In the genomic region with DNA sequence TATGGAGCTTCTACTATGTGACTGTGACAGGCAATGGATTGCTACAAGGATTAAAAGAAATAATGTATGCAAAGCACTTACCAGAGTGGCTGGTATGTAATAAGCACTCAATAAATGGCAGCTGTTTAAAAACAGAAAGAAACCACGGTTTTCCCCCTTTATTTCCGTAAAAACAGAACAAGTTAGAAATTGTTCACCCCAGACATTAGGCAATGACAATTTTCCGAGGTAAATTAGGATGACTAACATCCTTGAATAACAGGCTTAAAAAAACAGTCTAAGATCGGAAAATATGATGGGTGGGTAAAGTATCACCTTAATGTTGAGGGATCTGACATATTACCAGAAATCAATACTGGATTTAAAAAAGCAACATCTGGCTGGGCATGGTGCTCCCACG, we compare ENCODE assay signal across 29 cellular contexts. TPM values are rescaled to one million over a fixed set of nuclear protein-coding genes. Genes with fewer than 3 reads are reported as not detected.
A peak's percentile ranks its signal among the peaks of the same experiment; 100 is the strongest.
DNase-seq lines count a peak whose midpoint lies in the region; ATAC-seq, FAIRE-seq and TF ChIP-seq lines count a peak whose summit lies in the region.
"Had no signal": no experiment of that assay in that cellular context is flagged by ENCODE, and none has a peak within 500 bp of the region (broad histone marks: within the 10 kb centered on the region; RNA-seq: fewer than 3 reads in every experiment).

No MANE protein-coding gene starts in this region.

- dilution Hi-C loops in mammary epithelial cell (cut with HindIII; ENCODE audit: low sequenced_read_pairs), result no loop called here
- dilution Hi-C loops in keratinocyte (cut with MboI; ENCODE audit: extremely low pct_ligation_motif_present, low sequenced_read_pairs), result no loop called here

- FAIRE-seq in keratinocyte (lab: Jason Lieb, UNC), result no peak

- peaks cover 15% of the 10 kb centered on the region for H3K4me1 ChIP-seq in mammary epithelial cell (ENCODE audit: insufficient read depth, low read length)
- no peaks in the 10 kb centered on the region for H3K4me1 ChIP-seq in keratinocyte (ENCODE audit: control insufficient read depth, extremely low read depth, insufficient read depth, low read length)
- H3K4me1 ChIP-seq in esophagus muscularis mucosa, result no peaks in the 10 kb centered on the region
- H3K4me1 ChIP-seq: adrenal gland, body of pancreas, right atrium auricular region had no signal

- H3K4me2 ChIP-seq in mammary epithelial cell (ENCODE audit: insufficient read depth, low read depth, low read length), result peak overlapping the region; percentile 64
- peak overlapping the region; percentile 7 for H3K4me2 ChIP-seq in keratinocyte (ENCODE audit: control insufficient read depth, extremely low read depth, insufficient read depth, low read depth, low read length)
- H3K4me2 ChIP-seq: smooth muscle cell had no signal

- no peak overlapping the region for H3K9ac ChIP-seq in mammary epithelial cell (ENCODE audit: insufficient read depth, low read length)
- H3K9ac ChIP-seq in keratinocyte (ENCODE audit: control insufficient read depth, extremely low read depth, insufficient read depth, low read length), result no peak overlapping the region

- CTCF ChIA-PET in activated CD8-positive, alpha-beta T cell treated with anti-CD3 and anti-CD28 coated beads for 36 hours (lab: Charles Lee), result interaction anchor here (1.2 kb wide), 1 partner anchor 21 kb away, joined by 4 read pairs; no protein-coding TSS in a partner anchor
- CTCF ChIA-PET in activated CD8-positive, alpha-beta T cell treated with anti-CD3 and anti-CD28 coated beads, Interleukin-2, amount 10 ng/mL, durations not matched to agents 7 days and 5 days (lab: Charles Lee), result interaction anchor here (1.1 to 1.4 kb wide), 2 partner anchors 12 to 20 kb away, joined by 3 to 4 read pairs; no protein-coding TSS in a partner anchor
- CTCF ChIA-PET in mammary epithelial cell (lab: Charles Lee; ENCODE audit: low non-redundant PET), result no interaction called here

- no peak for DNase-seq in activated CD8-positive, alpha-beta T cell treated with anti-CD3 and anti-CD28 coated beads for 36 hours
- no peak for DNase-seq in activated CD8-positive, alpha-beta T cell treated with anti-CD3 and anti-CD28 coated beads, Interleukin-2, amount 10 ng/mL, durations not matched to agents 7 days and 5 days
- DNase-seq in LHCN-M2 (ENCODE audit: low read depth), result peak; percentile 40
- DNase-seq in mammary epithelial cell, result peak; percentile 73
- DNase-seq in keratinocyte (ENCODE audit: low read depth, low spot score), result no peak
- no peak for DNase-seq in esophagus muscularis mucosa (ENCODE audit: extremely low spot score)
- DNase-seq in glomerular visceral epithelial cell (ENCODE audit: extremely low spot score), result no peak
- DNase-seq: activated B cell treated with CpG ODN at 0.5 μM for 24 hours; activated CD4-positive, alpha-beta T cell treated with anti-CD3 and anti-CD28 coated beads, Interleukin-2, amount 50 U/mL, for 48 hours; adrenal gland; body of pancreas; CD4-positive, alpha-beta T cell; cerebellar nuclear complex; DMS79 treated with DMSO at 0.1 percent for 48 hours; GDM1; islet precursor cell; naive B cell; NCI-H1105; NCI-H1930; NCI-H2171 treated with DMSO at 0.1 percent for 48 hours; NCI-H510A treated with DMSO at 0.1 percent for 48 hours; posterior cingulate gyrus; stimulated activated naive CD4-positive, alpha-beta T cell; T-helper 1 cell had no signal

- POLR2A ChIA-PET in activated CD8-positive, alpha-beta T cell treated with anti-CD3 and anti-CD28 coated beads for 36 hours (lab: Charles Lee), result no interaction called here
- POLR2A ChIA-PET in activated CD8-positive, alpha-beta T cell treated with anti-CD3 and anti-CD28 coated beads, Interleukin-2, amount 10 ng/mL, durations not matched to agents 7 days and 5 days (lab: Charles Lee), result no interaction called here

- TF ChIP-seq POLR2A in esophagus muscularis mucosa (IDR thresholded peaks at IDR 0.05; ENCODE audit: low read depth), result no peak

- H3K4me3 Mint-ChIP-seq in activated CD8-positive, alpha-beta T cell treated with anti-CD3 and anti-CD28 coated beads for 36 hours, result no peak overlapping the region
- no peak overlapping the region for H3K4me3 Mint-ChIP-seq in activated CD8-positive, alpha-beta T cell treated with anti-CD3 and anti-CD28 coated beads, Interleukin-2, amount 10 ng/mL, durations not matched to agents 7 days and 5 days
- H3K4me3 Mint-ChIP-seq: activated B cell treated with CpG ODN at 0.5 μM for 24 hours; CD4-positive, alpha-beta T cell; mesothelial cell of epicardium; naive B cell had no signal

- H3K36me3 Mint-ChIP-seq in activated CD8-positive, alpha-beta T cell treated with anti-CD3 and anti-CD28 coated beads for 36 hours (ENCODE audit: low read depth), result peaks cover 5% of the 10 kb centered on the region
- peaks cover 4% of the 10 kb centered on the region for H3K36me3 Mint-ChIP-seq in activated CD8-positive, alpha-beta T cell treated with anti-CD3 and anti-CD28 coated beads, Interleukin-2, amount 10 ng/mL, durations not matched to agents 7 days and 5 days (ENCODE audit: low read depth)

- H3K27me3 Mint-ChIP-seq in activated CD8-positive, alpha-beta T cell treated with anti-CD3 and anti-CD28 coated beads for 36 hours, result no peaks in the 10 kb centered on the region
- peaks cover 11% of the 10 kb centered on the region for H3K27me3 Mint-ChIP-seq in activated CD8-positive, alpha-beta T cell treated with anti-CD3 and anti-CD28 coated beads, Interleukin-2, amount 10 ng/mL, durations not matched to agents 7 days and 5 days (ENCODE audit: low read depth)
- H3K27me3 Mint-ChIP-seq: activated B cell treated with CpG ODN at 0.5 μM for 24 hours; CD4-positive, alpha-beta T cell had no signal

- H3K27ac ChIP-seq in mammary epithelial cell (ENCODE audit: insufficient read depth, low read depth, low read length) (peak overlapping the region; percentile 31), keratinocyte (ENCODE audit: control insufficient read depth, insufficient read depth, low read length) (no peak overlapping the region), esophagus muscularis mucosa (replicated peaks in 1 of 4) (no peak overlapping the region)
- H3K27ac ChIP-seq: adrenal gland, body of pancreas, right atrium auricular region, SK-N-MC, thoracic aorta had no signal

- H3K79me2 ChIP-seq in mammary epithelial cell (ENCODE audit: insufficient read depth, low read length) (no peaks in the 10 kb centered on the region), keratinocyte (ENCODE audit: control insufficient read depth, insufficient read depth, low read length) (no peaks in the 10 kb centered on the region)

- H3K36me3 ChIP-seq in mammary epithelial cell (ENCODE audit: insufficient read depth, low read length), result no peaks in the 10 kb centered on the region
- H3K36me3 ChIP-seq in keratinocyte (ENCODE audit: control insufficient read depth in 2 of 2, extremely low read depth in 1 of 2, insufficient read depth in 2 of 2, low read length in 2 of 2), result no peaks in the 10 kb centered on the region
- no peaks in the 10 kb centered on the region for H3K36me3 ChIP-seq in esophagus muscularis mucosa
- H3K36me3 ChIP-seq: adrenal gland, right atrium auricular region, thoracic aorta had no signal

- no peak overlapping the region for H3K27ac Mint-ChIP-seq in activated CD8-positive, alpha-beta T cell treated with anti-CD3 and anti-CD28 coated beads for 36 hours
- H3K27ac Mint-ChIP-seq in activated CD8-positive, alpha-beta T cell treated with anti-CD3 and anti-CD28 coated beads, Interleukin-2, amount 10 ng/mL, durations not matched to agents 7 days and 5 days, result no peak overlapping the region
- H3K27ac Mint-ChIP-seq: activated B cell treated with CpG ODN at 0.5 μM for 24 hours; CD4-positive, alpha-beta T cell; mesothelial cell of epicardium; naive B cell had no signal

- in situ Hi-C loops in mammary epithelial cell (cut with MboI; ENCODE audit: low sequenced_read_pairs in 2 of 2), result no loop called here

- TF ChIP-seq CTCF in activated CD8-positive, alpha-beta T cell treated with anti-CD3 and anti-CD28 coated beads for 36 hours (IDR thresholded peaks at IDR 0.05), result no peak
- no peak for TF ChIP-seq CTCF in mammary epithelial cell (conservative IDR thresholded peaks at IDR 0.05 in 1 of 2, IDR thresholded peaks at IDR 0.05 in 1 of 2; ENCODE audit: extremely low read depth in 1 of 2, insufficient read depth in 1 of 2, low read depth in 1 of 2, low read length in 2 of 2)
- TF ChIP-seq CTCF in keratinocyte (optimal IDR thresholded peaks at IDR 0.05 in 1 of 3, IDR thresholded peaks at IDR 0.05 in 1 of 3, conservative IDR thresholded peaks at IDR 0.05 in 1 of 3; ENCODE audit: extremely low read depth in 1 of 3, insufficient read depth in 2 of 3, low read length in 3 of 3), result no peak
- TF ChIP-seq CTCF in esophagus muscularis mucosa (IDR thresholded peaks at IDR 0.05), result no peak

- peaks cover 5% of the 10 kb centered on the region for H3K4me1 Mint-ChIP-seq in activated CD8-positive, alpha-beta T cell treated with anti-CD3 and anti-CD28 coated beads for 36 hours (ENCODE audit: low read depth)
- H3K4me1 Mint-ChIP-seq in activated CD8-positive, alpha-beta T cell treated with anti-CD3 and anti-CD28 coated beads, Interleukin-2, amount 10 ng/mL, durations not matched to agents 7 days and 5 days (ENCODE audit: low read depth), result no peaks in the 10 kb centered on the region
- H3K4me1 Mint-ChIP-seq: activated B cell treated with CpG ODN at 0.5 μM for 24 hours, naive B cell had no signal

- H2AFZ ChIP-seq in mammary epithelial cell (ENCODE audit: low read depth, low read length) (no peak overlapping the region), keratinocyte (ENCODE audit: control insufficient read depth, low read length) (no peak overlapping the region)

- peaks cover 4% of the 10 kb centered on the region for H3K9me3 Mint-ChIP-seq in activated CD8-positive, alpha-beta T cell treated with anti-CD3 and anti-CD28 coated beads for 36 hours
- H3K9me3 Mint-ChIP-seq in activated CD8-positive, alpha-beta T cell treated with anti-CD3 and anti-CD28 coated beads, Interleukin-2, amount 10 ng/mL, durations not matched to agents 7 days and 5 days (ENCODE audit: insufficient read depth), result peaks cover 16% of the 10 kb centered on the region
- H3K9me3 Mint-ChIP-seq: CD4-positive, alpha-beta T cell had no signal

- 5% methylated on average over 5 of the region's 5 CpGs for WGBS in mammary epithelial cell (ENCODE audit: low coverage, missing lambda C conversion rate)
- WGBS in esophagus muscularis mucosa, result 76% methylated on average over 5 of the region's 5 CpGs

- H3K9me3 ChIP-seq in mammary epithelial cell (replicated peaks; ENCODE audit: insufficient read depth, low read length) (peaks cover 2% of the 10 kb centered on the region), keratinocyte (ENCODE audit: control insufficient read depth, low read depth, low read length) (no peaks in the 10 kb centered on the region), esophagus muscularis mucosa (peaks cover 0 to 2% (median under 1%) of the 10 kb centered on the region in 4 donors)
- H3K9me3 ChIP-seq: adrenal gland, thoracic aorta had no signal

- no peaks in the 10 kb centered on the region for H3K9me1 ChIP-seq in keratinocyte (ENCODE audit: control insufficient read depth, extremely low read depth, insufficient read depth, low read length)

- H3K27me3 ChIP-seq in mammary epithelial cell (ENCODE audit: insufficient read depth, low read length), result no peaks in the 10 kb centered on the region
- H3K27me3 ChIP-seq in keratinocyte (ENCODE audit: control insufficient read depth, extremely low read depth, insufficient read depth, low read length), result no peaks in the 10 kb centered on the region
- H3K27me3 ChIP-seq in esophagus muscularis mucosa, result no peaks in the 10 kb centered on the region
- H3K27me3 ChIP-seq: adrenal gland, right atrium auricular region had no signal

- intact Hi-C loops in activated CD8-positive, alpha-beta T cell treated with anti-CD3 and anti-CD28 coated beads for 36 hours (cut with micrococcal nuclease), result no loop called here
- intact Hi-C loops in mammary epithelial cell (cut with micrococcal nuclease) (no loop called here), esophagus muscularis mucosa (cut with DNase I) (no loop called here)

- H4K20me1 ChIP-seq in mammary epithelial cell (ENCODE audit: insufficient read depth, low read length), result no peaks in the 10 kb centered on the region
- H4K20me1 ChIP-seq in keratinocyte (ENCODE audit: control insufficient read depth, extremely low read depth, insufficient read depth, low read length), result no peaks in the 10 kb centered on the region

- TF ChIP-seq EP300 in esophagus muscularis mucosa (IDR thresholded peaks at IDR 0.05), result no peak

- H3K4me3 ChIP-seq in mammary epithelial cell (replicated peaks in 1 of 3; ENCODE audit: insufficient read depth in 1 of 3, low read depth in 2 of 3, low read length in 3 of 3) (no peak overlapping the region), keratinocyte (ENCODE audit: control insufficient read depth in 2 of 3, extremely low read depth in 1 of 3, insufficient read depth in 2 of 3, low read depth in 1 of 3, low read length in 3 of 3) (no peak overlapping the region), esophagus muscularis mucosa (no peak overlapping the region)
- H3K4me3 ChIP-seq: adrenal gland, body of pancreas, right atrium auricular region, SK-N-MC, smooth muscle cell, thoracic aorta had no signal

- ATAC-seq in activated CD8-positive, alpha-beta T cell treated with anti-CD3 and anti-CD28 coated beads for 36 hours, result peak; percentile 30
- ATAC-seq in activated CD8-positive, alpha-beta T cell treated with anti-CD3 and anti-CD28 coated beads, Interleukin-2, amount 10 ng/mL, durations not matched to agents 7 days and 5 days, result no peak
- ATAC-seq: body of pancreas had no signal

- no TSS peak for BruUV-seq in mammary epithelial cell (replicated peaks; lab: Mats Ljungman, UMichigan)

RNA-seq across cellular contexts. Expression of a gene that starts 20.9 kb away (rescaled TPM):
- 10 to 100 TPM; 82.0 to 82.7 TPM for total RNA-seq in activated CD8-positive, alpha-beta T cell treated with anti-CD3 and anti-CD28 coated beads for 36 hours
- 10 to 100 TPM; 60.5 to 65.1 TPM for total RNA-seq in activated CD8-positive, alpha-beta T cell treated with anti-CD3 and anti-CD28 coated beads, Interleukin-2, amount 10 ng/mL, durations not matched to agents 7 days and 5 days
- total RNA-seq in LHCN-M2 (2014; rRNA removed) (144 and 255 TPM in 2 replicates), mammary epithelial cell (100 to 1,000 TPM; 184 to 196 TPM), esophagus muscularis mucosa (100 to 1,000 TPM in 2 of 4 donors, 10 to 100 TPM in 2; 52.3 to 144 (median 103) TPM)
- 114 TPM for polyA plus RNA-seq in LHCN-M2 (2012)
- polyA plus RNA-seq in mammary epithelial cell (345 TPM), keratinocyte (220 to 322 TPM (median 314 TPM) in 3 replicates)
- polyA minus RNA-seq in mammary epithelial cell (223 TPM), keratinocyte (161 to 241 TPM (median 212 TPM) in 3 replicates)
- polyA plus RNA-seq in keratinocyte (2011; ENCODE audit: low read depth), result 232 TPM
- polyA plus RNA-seq in keratinocyte (2011; cell fraction: cytosol; rRNA removed), result 185 and 284 TPM in 2 replicates
- 124 and 150 TPM in 2 replicates for polyA plus RNA-seq in keratinocyte (2011; cell fraction: nucleus; rRNA removed)
- polyA plus RNA-seq in keratinocyte (2012; ENCODE audit: low replicate concordance), result 135 and 160 TPM in 2 replicates
- polyA minus RNA-seq in keratinocyte (2011; cell fraction: cytosol; rRNA and poly(A)+ RNA removed), result 129 TPM
- polyA minus RNA-seq in keratinocyte (2011; cell fraction: nucleus; rRNA and poly(A)+ RNA removed), result 51.6 and 76.4 TPM in 2 replicates

RNA-seq across cellular contexts. Expression of a gene that starts 26.7 kb away (rescaled TPM):
- total RNA-seq in activated CD8-positive, alpha-beta T cell treated with anti-CD3 and anti-CD28 coated beads for 36 hours, result 10 to 100 TPM; 29.2 to 32.1 TPM
- total RNA-seq in activated CD8-positive, alpha-beta T cell treated with anti-CD3 and anti-CD28 coated beads, Interleukin-2, amount 10 ng/mL, durations not matched to agents 7 days and 5 days, result 10 to 100 TPM; 28.1 to 34.1 TPM
- total RNA-seq in LHCN-M2 (2014; rRNA removed) (126 and 128 TPM in 2 replicates), mammary epithelial cell (100 to 1,000 TPM in 1 of 2 donors, 10 to 100 TPM in 1; 65.9 to 104 TPM), esophagus muscularis mucosa (10 to 100 TPM; 21.4 to 49.4 (median 43.7) TPM)
- polyA plus RNA-seq in LHCN-M2 (2012), result 28.9 TPM
- polyA plus RNA-seq in mammary epithelial cell (15.5 TPM), keratinocyte (21.6 to 50.5 TPM (median 27.3 TPM) in 3 replicates)
- polyA minus RNA-seq in mammary epithelial cell (8.8 TPM), keratinocyte (4.4 to 33.0 TPM (median 15.3 TPM) in 3 replicates)
- 46.4 TPM for polyA plus RNA-seq in keratinocyte (2011; ENCODE audit: low read depth)
- polyA plus RNA-seq in keratinocyte (2011; cell fraction: cytosol; rRNA removed), result 21.0 and 39.3 TPM in 2 replicates
- 15.4 and 23.2 TPM in 2 replicates for polyA plus RNA-seq in keratinocyte (2011; cell fraction: nucleus; rRNA removed)
- 20.8 and 39.9 TPM in 2 replicates for polyA plus RNA-seq in keratinocyte (2012; ENCODE audit: low replicate concordance)
- polyA minus RNA-seq in keratinocyte (2011; cell fraction: cytosol; rRNA and poly(A)+ RNA removed), result 12.1 TPM
- 9.2 and 18.3 TPM in 2 replicates for polyA minus RNA-seq in keratinocyte (2011; cell fraction: nucleus; rRNA and poly(A)+ RNA removed)

RNA-seq across cellular contexts. Expression of a gene that starts 47.7 kb away (rescaled TPM):
- total RNA-seq in activated CD8-positive, alpha-beta T cell treated with anti-CD3 and anti-CD28 coated beads for 36 hours, result 10 to 100 TPM in 1 of 2 experiments, 1 to 10 TPM in 1; 9.6 to 10.0 TPM
- total RNA-seq in activated CD8-positive, alpha-beta T cell treated with anti-CD3 and anti-CD28 coated beads, Interleukin-2, amount 10 ng/mL, durations not matched to agents 7 days and 5 days, result 10 to 100 TPM; 13.6 to 13.7 TPM
- total RNA-seq in LHCN-M2 (2014; rRNA removed) (9.3 and 14.5 TPM in 2 replicates), mammary epithelial cell (10 to 100 TPM; 14.3 to 16.4 TPM), esophagus muscularis mucosa (10 to 100 TPM; 10.7 to 28.2 (median 21.8) TPM)
- 10.8 TPM for polyA plus RNA-seq in LHCN-M2 (2012)
- polyA plus RNA-seq in mammary epithelial cell (6.7 TPM), keratinocyte (10.9 to 19.5 TPM (median 17.0 TPM) in 3 replicates)
- polyA minus RNA-seq in mammary epithelial cell (not detected), keratinocyte (0.82 to 6.6 TPM (median 5.8 TPM) in 3 replicates)
- polyA plus RNA-seq in keratinocyte (2011; ENCODE audit: low read depth), result 9.3 TPM
- 9.6 and 22.3 TPM in 2 replicates for polyA plus RNA-seq in keratinocyte (2011; cell fraction: cytosol; rRNA removed)
- 11.9 and 13.3 TPM in 2 replicates for polyA plus RNA-seq in keratinocyte (2011; cell fraction: nucleus; rRNA removed)
- 14.1 and 14.7 TPM in 2 replicates for polyA plus RNA-seq in keratinocyte (2012; ENCODE audit: low replicate concordance)
- polyA minus RNA-seq in keratinocyte (2011; cell fraction: cytosol; rRNA and poly(A)+ RNA removed), result 5.9 TPM
- polyA minus RNA-seq in keratinocyte (2011; cell fraction: nucleus; rRNA and poly(A)+ RNA removed), result 3.8 and 4.1 TPM in 2 replicates

Comparison
In these comparisons a context has a peak if more than half of its experiments do, and no peak if none do; other contexts are left out.
1. DNase-seq: peak in LHCN-M2 (single experiment) and mammary epithelial cell (single experiment); none in activated CD8-positive, alpha-beta T cell treated with anti-CD3 and anti-CD28 coated beads for 36 hours (single experiment), activated CD8-positive, alpha-beta T cell treated with anti-CD3 and anti-CD28 coated beads, Interleukin-2, amount 10 ng/mL, durations not matched to agents 7 days and 5 days (single experiment), keratinocyte (single experiment), esophagus muscularis mucosa (single experiment) and glomerular visceral epithelial cell (single experiment).